In the genomic region with DNA sequence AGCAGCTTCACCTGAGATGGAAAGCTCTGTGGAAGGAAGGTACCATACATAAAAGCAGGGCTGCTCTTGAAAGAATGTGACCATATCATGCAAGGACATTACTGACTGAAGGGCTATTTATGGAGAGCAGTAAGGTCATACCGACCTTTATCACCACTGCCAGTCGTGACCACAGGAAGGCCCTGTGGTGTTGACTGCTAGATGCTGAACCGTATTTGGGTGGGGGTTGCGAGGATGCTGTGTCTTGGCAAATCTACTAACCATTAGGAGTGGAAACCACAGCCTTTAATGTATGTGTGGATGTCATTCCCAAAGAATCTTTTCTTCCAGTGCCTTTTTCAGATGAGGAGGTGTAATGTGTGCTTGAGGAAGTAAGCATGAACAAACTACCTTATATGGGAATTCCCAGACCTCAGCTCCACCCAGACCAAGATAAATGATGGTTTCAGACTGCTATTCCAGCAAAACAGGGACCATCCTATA, we compare ENCODE assay signal across 1 cellular context.
TF ChIP-seq lines count a peak whose summit lies in the region.

No MANE protein-coding gene starts in this region.

TF ChIP-seq in HepG2, 621 proteins besides CTCF, POLR2A, EP300 and RAD21 (continued from another document):
- TF ChIP-seq, protein P1, sequence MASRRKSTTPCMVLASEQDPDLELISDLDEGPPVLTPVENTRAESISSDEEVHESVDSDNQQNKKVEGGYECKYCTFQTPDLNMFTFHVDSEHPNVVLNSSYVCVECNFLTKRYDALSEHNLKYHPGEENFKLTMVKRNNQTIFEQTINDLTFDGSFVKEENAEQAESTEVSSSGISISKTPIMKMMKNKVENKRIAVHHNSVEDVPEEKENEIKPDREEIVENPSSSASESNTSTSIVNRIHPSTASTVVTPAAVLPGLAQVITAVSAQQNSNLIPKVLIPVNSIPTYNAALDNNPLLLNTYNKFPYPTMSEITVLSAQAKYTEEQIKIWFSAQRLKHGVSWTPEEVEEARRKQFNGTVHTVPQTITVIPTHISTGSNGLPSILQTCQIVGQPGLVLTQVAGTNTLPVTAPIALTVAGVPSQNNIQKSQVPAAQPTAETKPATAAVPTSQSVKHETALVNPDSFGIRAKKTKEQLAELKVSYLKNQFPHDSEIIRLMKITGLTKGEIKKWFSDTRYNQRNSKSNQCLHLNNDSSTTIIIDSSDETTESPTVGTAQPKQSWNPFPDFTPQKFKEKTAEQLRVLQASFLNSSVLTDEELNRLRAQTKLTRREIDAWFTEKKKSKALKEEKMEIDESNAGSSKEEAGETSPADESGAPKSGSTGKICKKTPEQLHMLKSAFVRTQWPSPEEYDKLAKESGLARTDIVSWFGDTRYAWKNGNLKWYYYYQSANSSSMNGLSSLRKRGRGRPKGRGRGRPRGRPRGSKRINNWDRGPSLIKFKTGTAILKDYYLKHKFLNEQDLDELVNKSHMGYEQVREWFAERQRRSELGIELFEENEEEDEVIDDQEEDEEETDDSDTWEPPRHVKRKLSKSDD (CRISPR knock-in tag; IDR thresholded peaks at IDR 0.05; ENCODE audit: low read depth): no peak
- TF ChIP-seq PPARG (CRISPR knock-in tag; conservative IDR thresholded peaks at IDR 0.05) (no peak), DNMT3B (CRISPR knock-in tag; conservative IDR thresholded peaks at IDR 0.05) (no peak), TEAD3 (CRISPR knock-in tag; optimal IDR thresholded peaks at IDR 0.05; ENCODE audit: borderline replicate concordance) (peak; percentile 22), ZNF605 (CRISPR knock-in tag; IDR thresholded peaks at IDR 0.05) (no peak), ZNF678 (CRISPR knock-in tag; IDR thresholded peaks at IDR 0.05) (no peak)
- TF ChIP-seq, protein P2, sequence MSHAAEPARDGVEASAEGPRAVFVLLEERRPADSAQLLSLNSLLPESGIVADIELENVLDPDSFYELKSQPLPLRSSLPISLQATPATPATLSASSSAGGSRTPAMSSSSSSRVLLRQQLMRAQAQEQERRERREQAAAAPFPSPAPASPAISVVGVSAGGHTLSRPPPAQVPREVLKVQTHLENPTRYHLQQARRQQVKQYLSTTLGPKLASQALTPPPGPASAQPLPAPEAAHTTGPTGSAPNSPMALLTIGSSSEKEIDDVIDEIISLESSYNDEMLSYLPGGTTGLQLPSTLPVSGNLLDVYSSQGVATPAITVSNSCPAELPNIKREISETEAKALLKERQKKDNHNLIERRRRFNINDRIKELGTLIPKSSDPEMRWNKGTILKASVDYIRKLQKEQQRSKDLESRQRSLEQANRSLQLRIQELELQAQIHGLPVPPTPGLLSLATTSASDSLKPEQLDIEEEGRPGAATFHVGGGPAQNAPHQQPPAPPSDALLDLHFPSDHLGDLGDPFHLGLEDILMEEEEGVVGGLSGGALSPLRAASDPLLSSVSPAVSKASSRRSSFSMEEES (CRISPR knock-in tag; IDR thresholded peaks at IDR 0.05): no peak
TF ChIP-seq in HepG2: peak in this region for 3.
